In genomic region chr6:11436508-11437096, GRCh38 we compare ENCODE assay signal across 30 cellular contexts.
"Had no signal": no experiment of that assay in that cellular context is flagged by ENCODE, and none has a peak within 500 bp of the region (broad histone marks: within the 10 kb centered on the region; RNA-seq: fewer than 3 reads in every experiment).

No MANE protein-coding gene starts in this region.

- FAIRE-seq: endothelial cell of umbilical vein, islet of Langerhans had no signal

- H3K27ac Mint-ChIP-seq: naive thymus-derived CD4-positive, alpha-beta T cell; nephron; neural progenitor cell; progenitor cell of endocrine pancreas; stimulated activated naive CD8-positive, alpha-beta T cell treated with anti-CD3 and anti-CD28 coated beads, Interleukin-15, amount 100 ng/mL, for 72 hours; type B pancreatic cell had no signal

- H2AFZ ChIP-seq: hepatocyte, neural progenitor cell, parathyroid adenoma had no signal

- H3K36me3 Mint-ChIP-seq: neural progenitor cell, type B pancreatic cell had no signal

- H3K36me3 ChIP-seq: esophagus muscularis mucosa, gastroesophageal sphincter, heart left ventricle, neural progenitor cell, thyroid gland, uterus had no signal

- H3K27ac ChIP-seq: esophagus muscularis mucosa, foreskin keratinocyte, gastroesophageal sphincter, heart left ventricle, hepatocyte, neural progenitor cell, parathyroid adenoma, uterus had no signal

- H3K27me3 ChIP-seq: esophagus muscularis mucosa, foreskin keratinocyte, gastroesophageal sphincter, heart left ventricle, hepatocyte, neural progenitor cell, thyroid gland, uterus had no signal

- H3K9me3 ChIP-seq: esophagus muscularis mucosa, gastroesophageal sphincter, heart left ventricle, thyroid gland, uterus had no signal

- H3K9ac ChIP-seq: neural progenitor cell, parathyroid adenoma had no signal

- H3K9me3 Mint-ChIP-seq: nephron, neural progenitor cell had no signal

- DNase-seq: dermis blood vessel endothelial cell; effector memory CD4-positive, alpha-beta T cell; foreskin keratinocyte; heart left ventricle; kidney glomerular epithelial cell; left ventricle myocardium superior; mesenchymal stem cell; midbrain; naive thymus-derived CD4-positive, alpha-beta T cell; stimulated activated CD4-positive, alpha-beta T cell treated with anti-CD3 and anti-CD28 coated beads, Interleukin-12 subunit alpha, Interleukin-12 subunit beta, amount 100 ng/mL, for 4 hours; stimulated activated CD4-positive, alpha-beta T cell treated with anti-CD3 and anti-CD28 coated beads, Interleukin-1b, Interleukin-23, amount 100 ng/mL, for 48 hours; stimulated activated CD4-positive, alpha-beta T cell treated with anti-CD3 and anti-CD28 coated beads, Interleukin-4, amount 100 ng/mL, for 1 hour; stimulated activated CD8-positive, alpha-beta memory T cell treated with anti-CD3 and anti-CD28 coated beads, Interleukin-4, amount 100 ng/mL, for 48 hours; stimulated activated naive CD4-positive, alpha-beta T cell; stimulated activated naive CD8-positive, alpha-beta T cell treated with anti-CD3 and anti-CD28 coated beads, Interleukin-15, amount 100 ng/mL, for 72 hours; thyroid gland; uterus had no signal

- H3K27me3 Mint-ChIP-seq: naive thymus-derived CD4-positive, alpha-beta T cell; stimulated activated naive CD8-positive, alpha-beta T cell treated with anti-CD3 and anti-CD28 coated beads, Interleukin-15, amount 100 ng/mL, for 72 hours; type B pancreatic cell had no signal

- H3K4me3 Mint-ChIP-seq: naive thymus-derived CD4-positive, alpha-beta T cell; nephron; neural progenitor cell; stimulated activated naive CD8-positive, alpha-beta T cell treated with anti-CD3 and anti-CD28 coated beads, Interleukin-15, amount 100 ng/mL, for 72 hours; type B pancreatic cell had no signal

- H3K4me3 ChIP-seq: coronary artery, esophagus muscularis mucosa, gastroesophageal sphincter, heart left ventricle, hepatocyte, neural progenitor cell, smooth muscle cell, thyroid gland, uterus had no signal

- H3K4me2 ChIP-seq: hepatocyte, neural progenitor cell, smooth muscle cell had no signal

- H3K79me2 ChIP-seq: hepatocyte, parathyroid adenoma had no signal

- H3K4me1 ChIP-seq: neural progenitor cell had no signal

- ATAC-seq: foreskin keratinocyte; gastroesophageal sphincter; heart left ventricle; left ventricle myocardium superior; naive thymus-derived CD4-positive, alpha-beta T cell; sciatic nerve; stimulated activated naive CD8-positive, alpha-beta T cell treated with anti-CD3 and anti-CD28 coated beads, Interleukin-15, amount 100 ng/mL, for 72 hours had no signal
